In the genomic region with DNA sequence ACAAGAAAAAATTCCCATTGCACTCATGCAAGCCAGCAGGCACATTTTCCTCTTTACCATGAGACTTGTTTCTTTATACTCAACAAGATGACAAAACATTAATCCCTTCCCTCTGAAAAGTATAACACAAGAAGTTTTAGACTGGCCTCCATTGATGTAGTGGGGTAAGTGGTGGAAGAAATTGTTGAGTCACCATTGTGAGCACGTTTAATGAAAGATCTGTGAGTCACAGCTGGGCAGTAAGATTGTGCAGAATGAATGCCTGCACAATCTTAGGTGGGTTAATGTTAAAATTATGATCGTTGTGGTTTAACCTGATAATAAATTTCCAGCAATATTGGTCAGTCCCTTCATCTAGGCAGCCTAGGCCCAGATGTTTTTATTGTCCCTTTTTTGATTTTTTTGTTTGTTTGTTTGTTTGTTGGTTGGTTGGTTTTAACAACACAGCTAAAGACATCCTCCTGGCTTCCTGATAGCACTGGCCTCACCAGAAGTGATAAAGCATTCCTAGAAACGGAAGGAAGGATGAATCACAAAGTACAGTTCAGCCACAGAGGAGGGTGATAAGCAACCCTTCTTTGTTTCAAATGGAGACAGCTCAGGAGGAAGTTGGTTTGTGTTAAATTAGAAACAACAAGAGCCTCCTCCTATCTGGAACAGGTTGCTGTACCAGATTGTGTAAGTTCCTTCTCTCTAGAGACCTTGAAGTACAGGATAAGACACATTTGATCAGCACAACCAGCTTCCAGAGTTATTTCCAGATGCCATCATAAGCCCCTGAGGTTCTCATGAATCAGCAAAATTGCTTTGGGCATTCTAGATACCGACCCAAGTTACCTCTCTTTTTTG, we compare ENCODE assay signal across 12 cellular contexts. TPM values are rescaled to one million over a fixed set of nuclear protein-coding genes. Genes with fewer than 3 reads are reported as not detected.
DNase-seq lines count a peak whose midpoint lies in the region; ATAC-seq and TF ChIP-seq lines count a peak whose summit lies in the region.
"Had no signal": no experiment of that assay in that cellular context is flagged by ENCODE, and none has a peak within 500 bp of the region (broad histone marks: within the 10 kb centered on the region; RNA-seq: fewer than 3 reads in every experiment).

No MANE protein-coding gene starts in this region.

- no peaks in the 10 kb centered on the region for H3K36me3 Mint-ChIP-seq in activated naive CD4-positive, alpha-beta T cell treated with anti-CD3 and anti-CD28 coated beads, Interleukin-2, amount 50 U/mL, for 72 hours

- DNase-seq in activated naive CD4-positive, alpha-beta T cell treated with anti-CD3 and anti-CD28 coated beads, Interleukin-2, amount 50 U/mL, for 72 hours (ENCODE audit: low spot score in 2 of 2) = no peak
- DNase-seq in activated naive CD4-positive, alpha-beta T cell treated with Interleukin-2 at 50 U/mL for 16 hours = no peak
- DNase-seq in SKM-1 treated with dmso at 0.1 percent for 144 hours (lab: John Stamatoyannopoulos, UW; ENCODE audit: unreplicated experiment) (peak; percentile 81), epithelial cell of esophagus (ENCODE audit: low read depth) (peak; percentile 65), NCI-H1105 treated with DMSO at 0.1 percent for 48 hours (lab: John Stamatoyannopoulos, UW) (no peak), islet precursor cell (no peak), NCI-H69 (lab: John Stamatoyannopoulos, UW) (no peak)
- DNase-seq: activated naive CD4-positive, alpha-beta T cell; BE2C; midbrain had no signal

- ATAC-seq in activated naive CD4-positive, alpha-beta T cell treated with anti-CD3 and anti-CD28 coated beads, Interleukin-2, amount 50 U/mL, for 72 hours = peak; percentile 54 to 71
- no peak for ATAC-seq in GM21423 (IDR thresholded peaks at IDR 0.05; ENCODE audit: unreplicated experiment)
- ATAC-seq: HCT116 had no signal

- no peaks in the 10 kb centered on the region for H3K9me3 Mint-ChIP-seq in activated naive CD4-positive, alpha-beta T cell treated with anti-CD3 and anti-CD28 coated beads, Interleukin-2, amount 50 U/mL, for 72 hours

- no peak overlapping the region for H3K27ac Mint-ChIP-seq in activated naive CD4-positive, alpha-beta T cell treated with anti-CD3 and anti-CD28 coated beads, Interleukin-2, amount 50 U/mL, for 72 hours

- no peak for TF ChIP-seq CTCF in epithelial cell of esophagus (IDR thresholded peaks at IDR 0.05; ENCODE audit: insufficient read depth, low read depth, low read length, missing control alignments)

- H3K4me3 ChIP-seq in epithelial cell of esophagus (ENCODE audit: low read length) = no peak overlapping the region

RNA-seq across cellular contexts. Expression of a gene that starts 40.3 kb away (rescaled TPM):
- under 1 TPM in 1 of 2 donors, not detected in 1; 0.05 TPM for total RNA-seq in activated naive CD4-positive, alpha-beta T cell treated with anti-CD3 and anti-CD28 coated beads, Interleukin-2, amount 50 U/mL, for 72 hours

Comparison
In these comparisons a context has a peak if more than half of its experiments do, and no peak if none do; other contexts are left out.
1. DNase-seq: peak in SKM-1 treated with dmso at 0.1 percent for 144 hours (single experiment) and epithelial cell of esophagus (single experiment); none in activated naive CD4-positive, alpha-beta T cell treated with anti-CD3 and anti-CD28 coated beads, Interleukin-2, amount 50 U/mL, for 72 hours (0 of 2), activated naive CD4-positive, alpha-beta T cell treated with Interleukin-2 at 50 U/mL for 16 hours (single experiment), NCI-H1105 treated with DMSO at 0.1 percent for 48 hours (single experiment), islet precursor cell (single experiment) and NCI-H69 (single experiment).